9 cellular contexts compared by ENCODE assay signal in the genomic region with DNA sequence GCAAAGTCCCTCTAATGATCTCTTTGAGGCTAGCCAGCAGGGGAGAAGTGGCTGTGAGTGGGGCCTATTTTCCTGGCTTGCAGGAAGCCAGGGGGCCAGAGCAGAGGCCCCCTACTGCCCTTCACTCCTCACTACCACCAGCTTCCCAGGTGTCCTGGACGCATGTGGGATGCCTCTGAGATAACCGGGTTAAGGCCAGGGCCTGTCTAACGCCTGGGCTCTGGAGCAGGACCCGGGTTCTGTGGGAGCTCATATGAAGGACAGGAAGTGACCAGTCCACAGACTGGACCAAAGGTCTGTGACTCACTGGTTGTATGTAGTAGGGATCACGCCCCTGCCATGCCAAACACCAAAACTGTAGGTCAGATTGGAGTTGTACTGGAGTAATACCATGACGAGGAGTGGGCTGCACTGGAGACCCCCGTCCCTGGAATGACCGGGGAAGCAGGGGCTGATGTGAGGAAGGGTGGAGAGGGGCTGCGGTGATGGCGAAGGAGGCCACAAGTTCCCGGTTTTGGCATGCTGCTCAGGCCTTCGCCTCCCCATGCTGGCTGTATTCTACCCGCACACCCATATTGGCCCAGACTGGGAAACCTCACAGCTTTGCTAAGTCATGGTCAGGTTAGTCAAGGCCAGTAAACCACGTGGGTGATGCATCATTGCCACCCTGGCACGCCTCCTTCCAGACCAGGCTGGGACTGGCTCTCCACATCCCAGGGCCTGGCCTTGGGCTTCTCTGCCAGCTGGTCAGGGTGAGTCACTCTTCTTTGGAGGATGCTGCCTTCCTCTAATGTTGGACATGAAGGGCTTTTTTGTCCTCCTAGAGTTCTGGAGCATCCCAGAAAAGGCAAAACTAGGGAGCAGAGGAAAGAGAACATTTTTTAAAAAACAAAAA. TPM values are rescaled to one million over a fixed set of nuclear protein-coding genes. Genes with fewer than 3 reads are reported as not detected.
DNase-seq lines count a peak whose midpoint lies in the region; ATAC-seq, FAIRE-seq and TF ChIP-seq lines count a peak whose summit lies in the region.
"Had no signal": no experiment of that assay in that cellular context is flagged by ENCODE, and none has a peak within 500 bp of the region (broad histone marks: within the 10 kb centered on the region; RNA-seq: fewer than 3 reads in every experiment).

No MANE protein-coding gene starts in this region.

- H3K27me3 Mint-ChIP-seq in HFFc6 (ENCODE audit: insufficient read depth), result peaks cover 5% of the 10 kb centered on the region
- no peaks in the 10 kb centered on the region for H3K27me3 Mint-ChIP-seq in activated T-helper 2 cell treated with anti-CD3 and anti-CD28 coated beads, Interferon-gamma antibody, Interleukin-2, Interleukin-4, amounts not matched to agents 10 μg/mL and 5 μg/mL and 100 μg/mL, durations not matched to agents 14 hours and 24 hours and 36 hours (ENCODE audit: low read depth)
- H3K27me3 Mint-ChIP-seq: central memory CD8-positive, alpha-beta T cell had no signal

- ATAC-seq in GM21825 (IDR thresholded peaks at IDR 0.05; ENCODE audit: unreplicated experiment) (no peak), GM21717 (IDR thresholded peaks at IDR 0.05; ENCODE audit: unreplicated experiment) (no peak), GM19328 (IDR thresholded peaks at IDR 0.05; ENCODE audit: unreplicated experiment) (no peak)

- peaks cover 5% of the 10 kb centered on the region for H3F3A ChIP-seq in SK-N-SH (replicated peaks; ENCODE audit: insufficient read depth)

- POLR2A ChIA-PET in SK-N-SH (lab: Yijun Ruan, JAX), result no interaction called here

- H3K36me3 ChIP-seq in SK-N-SH (replicated peaks in 1 of 2; ENCODE audit: control insufficient read depth in 1 of 2, insufficient read depth in 2 of 2, low read length in 1 of 2) (no peaks in the 10 kb centered on the region), small intestine (ENCODE audit: control insufficient read depth in 2 of 2, insufficient read depth in 2 of 2, low read length in 2 of 2) (no peaks in the 10 kb centered on the region)

- intact Hi-C loops in activated T-helper 2 cell treated with anti-CD3 and anti-CD28 coated beads, Interferon-gamma antibody, Interleukin-2, Interleukin-4, amounts not matched to agents 10 μg/mL and 5 μg/mL and 100 μg/mL, durations not matched to agents 14 hours and 24 hours and 36 hours (cut with micrococcal nuclease), result no loop called here

- H3K4me1 Mint-ChIP-seq in HFFc6 (ENCODE audit: low read depth), result peaks cover 31% of the 10 kb centered on the region
- peaks cover 31% of the 10 kb centered on the region for H3K4me1 Mint-ChIP-seq in activated T-helper 2 cell treated with anti-CD3 and anti-CD28 coated beads, Interferon-gamma antibody, Interleukin-2, Interleukin-4, amounts not matched to agents 10 μg/mL and 5 μg/mL and 100 μg/mL, durations not matched to agents 14 hours and 24 hours and 36 hours (ENCODE audit: low read depth)
- H3K4me1 Mint-ChIP-seq: central memory CD8-positive, alpha-beta T cell had no signal

- H3K4me1 ChIP-seq in SK-N-SH (ENCODE audit: control insufficient read depth in 1 of 2, insufficient read depth in 2 of 2, low read depth in 1 of 2, low read length in 1 of 2) (peaks cover 0 to 13% of the 10 kb centered on the region in 2 experiments; a peak in 2 of 4 replicates), small intestine (ENCODE audit: control insufficient read depth in 2 of 2, insufficient read depth in 1 of 2, low read depth in 1 of 2, low read length in 1 of 2) (no peaks in the 10 kb centered on the region)

- DNase-seq in HFFc6 (peak; percentile 98), SK-N-SH (no peak), glomerular endothelial cell (ENCODE audit: extremely low read depth, low read depth, low spot score) (peak; percentile 71), small intestine (peak; percentile 18)
- no peak for DNase-seq in activated T-helper 2 cell treated with anti-CD3 and anti-CD28 coated beads, Interferon-gamma antibody, Interleukin-2, Interleukin-4, amounts not matched to agents 10 μg/mL and 5 μg/mL and 100 μg/mL, durations not matched to agents 14 hours and 24 hours and 36 hours (ENCODE audit: low spot score)

- 69% methylated on average over 8 of the region's 15 CpGs for WGBS in SK-N-SH (ENCODE audit: low lambda C conversion rate)
- 83 to 88% (median 84%) methylated on average over 15 of the region's 15 CpGs for WGBS in small intestine, 3 donors

- no peak for TF ChIP-seq EP300 in SK-N-SH (IDR thresholded peaks at IDR 0.05; ENCODE audit: borderline replicate concordance in 1 of 2, low read depth in 1 of 2, low read length in 1 of 2)

- no peak for TF ChIP-seq CTCF in HFFc6 (IDR thresholded peaks at IDR 0.05)
- TF ChIP-seq CTCF in SK-N-SH (IDR thresholded peaks at IDR 0.05), result 0 out of 2 replicates have a peak, but pooled peaks have one; percentile 9

- CTCF ChIA-PET in SK-N-SH (lab: Yijun Ruan, JAX), result no interaction called here

- H3K9me3 Mint-ChIP-seq in HFFc6, result no peaks in the 10 kb centered on the region
- H3K9me3 Mint-ChIP-seq in activated T-helper 2 cell treated with anti-CD3 and anti-CD28 coated beads, Interferon-gamma antibody, Interleukin-2, Interleukin-4, amounts not matched to agents 10 μg/mL and 5 μg/mL and 100 μg/mL, durations not matched to agents 14 hours and 24 hours and 36 hours, result no peaks in the 10 kb centered on the region
- H3K9me3 Mint-ChIP-seq: central memory CD8-positive, alpha-beta T cell had no signal

- H3K27ac ChIP-seq in SK-N-SH (ENCODE audit: low read depth in 2 of 2, low read length in 1 of 2) (peak overlapping the region in 1 of 2 experiments; percentile 85; a peak in 2 of 4 replicates), small intestine (ENCODE audit: low read depth in 1 of 2, low read length in 1 of 2) (no peak overlapping the region)

- H3K4me3 ChIP-seq in SK-N-SH (ENCODE audit: low read depth in 2 of 2, low read length in 1 of 2) (no peak overlapping the region), small intestine (ENCODE audit: low read depth in 1 of 2, low read length in 2 of 2) (no peak overlapping the region)

- no peaks in the 10 kb centered on the region for H4K20me1 ChIP-seq in SK-N-SH (ENCODE audit: insufficient read depth)

- H3K4me3 Mint-ChIP-seq in HFFc6, result peak overlapping the region; percentile 52
- no peak overlapping the region for H3K4me3 Mint-ChIP-seq in activated T-helper 2 cell treated with anti-CD3 and anti-CD28 coated beads, Interferon-gamma antibody, Interleukin-2, Interleukin-4, amounts not matched to agents 10 μg/mL and 5 μg/mL and 100 μg/mL, durations not matched to agents 14 hours and 24 hours and 36 hours (ENCODE audit: low read depth)
- H3K4me3 Mint-ChIP-seq: central memory CD8-positive, alpha-beta T cell had no signal

- peak overlapping the region; percentile 100 for H3K27ac Mint-ChIP-seq in HFFc6
- no peak overlapping the region for H3K27ac Mint-ChIP-seq in activated T-helper 2 cell treated with anti-CD3 and anti-CD28 coated beads, Interferon-gamma antibody, Interleukin-2, Interleukin-4, amounts not matched to agents 10 μg/mL and 5 μg/mL and 100 μg/mL, durations not matched to agents 14 hours and 24 hours and 36 hours

- no peaks in the 10 kb centered on the region for H3K79me2 ChIP-seq in SK-N-SH (ENCODE audit: insufficient read depth)

- H3K36me3 Mint-ChIP-seq in HFFc6 (ENCODE audit: low read depth), result no peaks in the 10 kb centered on the region; the same call in 1 of the 2 replicates
- no peaks in the 10 kb centered on the region for H3K36me3 Mint-ChIP-seq in activated T-helper 2 cell treated with anti-CD3 and anti-CD28 coated beads, Interferon-gamma antibody, Interleukin-2, Interleukin-4, amounts not matched to agents 10 μg/mL and 5 μg/mL and 100 μg/mL, durations not matched to agents 14 hours and 24 hours and 36 hours (ENCODE audit: low read depth)

- no peaks in the 10 kb centered on the region for H3K9me2 ChIP-seq in SK-N-SH

- peak overlapping the region; percentile 27; the same call in 1 of the 2 replicates for H3K4me2 ChIP-seq in SK-N-SH

- no peaks in the 10 kb centered on the region for H3K9me3 ChIP-seq in SK-N-SH
- no peaks in the 10 kb centered on the region for H3K9me3 ChIP-seq in small intestine (ENCODE audit: control insufficient read depth, low read depth)

- no peak for FAIRE-seq in small intestine (lab: Jason Lieb, UNC)

- H3K9ac ChIP-seq in SK-N-SH, result peak overlapping the region; percentile 45

- H3K27me3 ChIP-seq in SK-N-SH (ENCODE audit: insufficient read depth), result no peaks in the 10 kb centered on the region
- H3K27me3 ChIP-seq in small intestine (ENCODE audit: control insufficient read depth in 2 of 2, insufficient read depth in 2 of 2, low read length in 2 of 2), result no peaks in the 10 kb centered on the region

- peak overlapping the region; percentile 64; the same call in 1 of the 2 replicates for H2AFZ ChIP-seq in SK-N-SH (ENCODE audit: low read depth)

- no peak for TF ChIP-seq RAD21 in SK-N-SH (IDR thresholded peaks at IDR 0.05; ENCODE audit: low read length)

TF ChIP-seq in SK-N-SH, 30 proteins besides CTCF, POLR2A, EP300 and RAD21 (continues in another document):
- TF ChIP-seq NRF1 (IDR thresholded peaks at IDR 0.05; ENCODE audit: low read depth, low read length) (no peak), TAF1 (IDR thresholded peaks at IDR 0.05; ENCODE audit: borderline replicate concordance, low read depth, low read length) (peak; percentile 43; the same call in 1 of the 2 replicates)
- TF ChIP-seq, protein P1, sequence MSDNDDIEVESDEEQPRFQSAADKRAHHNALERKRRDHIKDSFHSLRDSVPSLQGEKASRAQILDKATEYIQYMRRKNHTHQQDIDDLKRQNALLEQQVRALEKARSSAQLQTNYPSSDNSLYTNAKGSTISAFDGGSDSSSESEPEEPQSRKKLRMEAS (IDR thresholded peaks at IDR 0.05; ENCODE audit: low read depth), result peak; percentile 99

RNA-seq across cellular contexts. Expression of a gene that starts 47.1 kb away (rescaled TPM):
- 100 to 1,000 TPM; 129 to 151 (median 144) TPM for total RNA-seq in HFFc6 (2021; fragmentation: NEBNext Ultra II Directional; extraction: Animal tissue kit (Norgen Biotek cat#: 25700))
- 165 and 201 TPM in 2 replicates for polyA plus RNA-seq in SK-N-SH (2012; rRNA removed)
- polyA plus RNA-seq in SK-N-SH (2012; cell fraction: cytosol; rRNA removed), result 212 and 252 TPM in 2 replicates
- polyA plus RNA-seq in SK-N-SH (2012; cell fraction: nucleus; rRNA removed), result 42.0 and 62.2 TPM in 2 replicates
- total RNA-seq in glomerular endothelial cell, result 112 and 124 TPM in 2 replicates
- 10 to 100 TPM; 82.3 to 85.1 (median 83.2) TPM for polyA plus RNA-seq in small intestine
- total RNA-seq in activated T-helper 2 cell treated with anti-CD3 and anti-CD28 coated beads, Interferon-gamma antibody, Interleukin-2, Interleukin-4, amounts not matched to agents 10 μg/mL and 5 μg/mL and 100 μg/mL, durations not matched to agents 14 hours and 24 hours and 36 hours, result 77.5 and 80.7 TPM in 2 replicates

RNA-seq across cellular contexts. Expression of a gene that starts 54.0 kb away (rescaled TPM):
- 100 to 1,000 TPM; 104 to 172 (median 152) TPM for total RNA-seq in HFFc6 (2021; fragmentation: NEBNext Ultra II Directional; extraction: Animal tissue kit (Norgen Biotek cat#: 25700))
- 185 and 204 TPM in 2 replicates for polyA plus RNA-seq in SK-N-SH (2012; rRNA removed)
- 197 and 205 TPM in 2 replicates for polyA plus RNA-seq in SK-N-SH (2012; cell fraction: cytosol; rRNA removed)
- polyA plus RNA-seq in SK-N-SH (2012; cell fraction: nucleus; rRNA removed), result 75.7 and 102 TPM in 2 replicates
- 101 and 102 TPM in 2 replicates for total RNA-seq in glomerular endothelial cell
- polyA plus RNA-seq in small intestine, result 100 to 1,000 TPM in 1 of 3 donors, 10 to 100 TPM in 2; 57.6 to 144 (median 77.8) TPM
- total RNA-seq in activated T-helper 2 cell treated with anti-CD3 and anti-CD28 coated beads, Interferon-gamma antibody, Interleukin-2, Interleukin-4, amounts not matched to agents 10 μg/mL and 5 μg/mL and 100 μg/mL, durations not matched to agents 14 hours and 24 hours and 36 hours, result 429 and 431 TPM in 2 replicates

Comparison
In these comparisons a context has a peak if more than half of its experiments do, and no peak if none do; other contexts are left out.
1. DNase-seq: peak in HFFc6 (single experiment), glomerular endothelial cell (single experiment) and small intestine (single experiment); none in SK-N-SH (single experiment) and activated T-helper 2 cell treated with anti-CD3 and anti-CD28 coated beads, Interferon-gamma antibody, Interleukin-2, Interleukin-4, amounts not matched to agents 10 μg/mL and 5 μg/mL and 100 μg/mL, durations not matched to agents 14 hours and 24 hours and 36 hours (single experiment).